17 cellular contexts compared by ENCODE assay signal in genomic region chr19:5228490-5228889, GRCh38.
"Had no signal": no experiment of that assay in that cellular context is flagged by ENCODE, and none has a peak within 500 bp of the region (broad histone marks: within the 10 kb centered on the region; RNA-seq: fewer than 3 reads in every experiment).

No MANE protein-coding gene starts in this region.

- H3K36me3 Mint-ChIP-seq: naive B cell had no signal

- H3K27ac ChIP-seq: esophagus squamous epithelium, neural progenitor cell, prostate gland, right atrium auricular region, testis had no signal

- H3K4me3 ChIP-seq: mucosa of descending colon, neural progenitor cell had no signal

- ATAC-seq: activated CD4-positive, CD25-positive, alpha-beta regulatory T cell treated with anti-CD3 and anti-CD28 coated beads, Interleukin-2, amount 50 U/mL, for 24 hours; effector memory CD8-positive, alpha-beta T cell had no signal

- H3K27ac Mint-ChIP-seq: activated CD4-positive, alpha-beta T cell treated with anti-CD3 and anti-CD28 coated beads, Interleukin-2, amount 10 ng/mL, durations not matched to agents 7 days and 5 days; effector memory CD8-positive, alpha-beta T cell; naive B cell; neural progenitor cell; type B pancreatic cell had no signal

- H3K4me1 Mint-ChIP-seq: activated CD4-positive, alpha-beta T cell treated with anti-CD3 and anti-CD28 coated beads, Interleukin-2, amount 10 ng/mL, durations not matched to agents 7 days and 5 days; neural progenitor cell had no signal

- H3K27me3 Mint-ChIP-seq: type B pancreatic cell had no signal

- H3K27me3 ChIP-seq: neural progenitor cell, right atrium auricular region, testis had no signal

- H2AFZ ChIP-seq: neural progenitor cell had no signal

- H3K9me3 Mint-ChIP-seq: activated CD4-positive, alpha-beta T cell treated with anti-CD3 and anti-CD28 coated beads, Interleukin-2, amount 10 ng/mL, durations not matched to agents 7 days and 5 days; effector memory CD8-positive, alpha-beta T cell; neural progenitor cell; type B pancreatic cell had no signal

- H3K4me2 ChIP-seq: neural progenitor cell had no signal

- DNase-seq: activated CD4-positive, alpha-beta T cell treated with anti-CD3 and anti-CD28 coated beads, Interleukin-2, amount 10 ng/mL, durations not matched to agents 7 days and 5 days; activated CD8-positive, alpha-beta memory T cell treated with anti-CD3 and anti-CD28 coated beads for 24 hours; activated CD8-positive, alpha-beta memory T cell treated with anti-CD3 and anti-CD28 coated beads, Interleukin-2, amount 50 U/mL, for 48 hours; dermis blood vessel endothelial cell; effector memory CD8-positive, alpha-beta T cell; esophagus squamous epithelium; mesenchymal stem cell; mucosa of descending colon; naive B cell; stimulated activated CD4-positive, alpha-beta T cell treated with anti-CD3 and anti-CD28 coated beads, Interleukin-2, amount 100 ng/mL, for 24 hours; T1000; testis had no signal

- H3K4me1 ChIP-seq: neural progenitor cell, prostate gland, right atrium auricular region, testis had no signal

- H3K36me3 ChIP-seq: neural progenitor cell, prostate gland, right atrium auricular region had no signal

- H3K4me3 Mint-ChIP-seq: activated CD4-positive, alpha-beta T cell treated with anti-CD3 and anti-CD28 coated beads, Interleukin-2, amount 10 ng/mL, durations not matched to agents 7 days and 5 days; neural progenitor cell; type B pancreatic cell had no signal

- H3K9me3 ChIP-seq: esophagus squamous epithelium, mucosa of descending colon, prostate gland, right atrium auricular region, testis had no signal
